8 cellular contexts compared by ENCODE assay signal in the genomic region with DNA sequence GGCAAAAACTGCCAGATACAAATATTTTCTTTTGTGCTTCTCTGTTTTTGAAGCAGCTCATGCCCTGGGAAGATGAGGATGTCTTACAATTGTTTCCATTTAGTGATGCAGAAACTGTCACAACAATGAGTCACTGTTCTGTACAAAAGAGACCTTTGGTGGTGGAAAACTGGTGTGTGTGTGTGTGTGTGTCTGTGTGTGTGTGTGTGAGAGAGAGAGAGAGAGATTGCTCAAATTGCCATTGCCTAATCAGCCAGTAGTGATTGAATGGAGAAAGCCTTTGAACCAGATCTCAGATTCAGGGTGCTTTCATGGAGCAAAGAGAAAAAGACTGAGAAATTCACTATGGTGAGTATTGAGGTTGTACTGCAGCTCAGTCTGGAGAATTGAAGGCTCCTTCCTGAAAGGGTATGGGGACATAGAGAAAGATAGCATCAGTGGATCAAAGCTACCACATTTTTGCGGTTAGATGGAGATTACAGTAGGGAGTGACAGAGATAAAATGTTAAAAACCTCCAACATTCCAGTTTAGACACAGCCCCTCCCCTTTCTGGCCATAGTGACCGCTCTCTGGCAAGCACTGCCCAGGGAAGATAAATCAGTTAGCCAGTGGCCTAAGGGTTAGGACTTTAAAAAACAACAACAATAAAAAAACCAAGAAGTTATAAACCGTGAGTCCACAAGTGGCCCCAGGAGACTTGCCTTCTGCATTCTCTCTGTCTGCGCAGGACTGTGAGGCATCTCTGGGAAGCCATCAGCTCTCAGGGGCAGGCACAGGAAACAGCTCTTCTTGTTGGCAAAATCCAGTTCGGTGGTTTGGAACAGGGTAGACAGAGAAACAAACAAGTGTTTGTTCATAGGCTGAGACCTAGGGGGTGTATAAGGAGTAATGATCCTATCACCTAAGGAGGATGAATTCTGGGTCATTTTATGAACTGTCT.
DNase-seq lines count a peak whose midpoint lies in the region; ATAC-seq and TF ChIP-seq lines count a peak whose summit lies in the region.

No MANE protein-coding gene starts in this region.

- peak overlapping the region; percentile 19 for H3K4me3 ChIP-seq in fibroblast of villous mesenchyme (ENCODE audit: low read depth, low read length)

- ATAC-seq in GM21515 (IDR thresholded peaks at IDR 0.05; ENCODE audit: unreplicated experiment): no peak
- ATAC-seq in HG03196 (IDR thresholded peaks at IDR 0.05; ENCODE audit: unreplicated experiment): no peak

- peak; percentile 92 for DNase-seq in DMS53 treated with DMSO at 0.1 percent for 48 hours (lab: John Stamatoyannopoulos, UW; ENCODE audit: unreplicated experiment)
- peak; percentile 18 for DNase-seq in SHP77 treated with DMSO at 0.1 percent for 48 hours (lab: John Stamatoyannopoulos, UW)
- peak; percentile 96 for DNase-seq in fibroblast of villous mesenchyme (ENCODE audit: low read depth)
- DNase-seq in pons (ENCODE audit: low spot score): peak; percentile 97
- no peak for DNase-seq in NCI-H187 (lab: John Stamatoyannopoulos, UW)
- no peak for DNase-seq in OCI-M2 (lab: John Stamatoyannopoulos, UW; ENCODE audit: unreplicated experiment)

- TF ChIP-seq CTCF in fibroblast of villous mesenchyme (IDR thresholded peaks at IDR 0.05; ENCODE audit: insufficient read depth, low read depth, low read length): no peak

Comparison
In these comparisons a context has a peak if more than half of its experiments do, and no peak if none do; other contexts are left out.
1. DNase-seq: peak in DMS53 treated with DMSO at 0.1 percent for 48 hours (single experiment), SHP77 treated with DMSO at 0.1 percent for 48 hours (single experiment), fibroblast of villous mesenchyme (single experiment) and pons (single experiment); none in NCI-H187 (0 of 2) and OCI-M2 (single experiment).